ENCODE assay signal across 2 cellular contexts in the genomic region with DNA sequence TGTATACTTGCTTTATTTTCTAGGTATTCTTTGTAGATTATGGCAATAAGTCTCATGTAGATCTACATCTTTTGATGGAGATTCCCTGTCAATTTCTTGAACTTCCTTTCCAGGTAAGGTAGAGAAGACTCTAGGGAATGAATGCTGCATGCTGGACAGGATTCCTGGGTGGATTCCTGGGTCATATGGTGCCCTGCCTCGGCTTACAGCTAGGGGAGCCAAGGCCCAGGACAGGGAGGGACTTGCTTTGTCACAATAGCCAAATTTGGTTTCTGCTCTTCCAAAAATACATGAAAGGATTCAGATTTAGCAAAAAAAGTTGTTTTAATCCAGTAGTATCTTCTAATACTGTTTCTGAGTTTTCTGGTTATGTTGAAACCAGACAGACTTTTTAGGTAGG.
TF ChIP-seq lines count a peak whose summit lies in the region.

No MANE protein-coding gene starts in this region.

TF ChIP-seq in HepG2, 621 proteins besides CTCF, POLR2A, EP300 and RAD21:
- no peak for TF ChIP-seq NFE2L2 (IDR thresholded peaks at IDR 0.05; ENCODE audit: low read length)
- no peak for TF ChIP-seq MIER3 (CRISPR knock-in tag; IDR thresholded peaks at IDR 0.05; ENCODE audit: borderline replicate concordance)
- no peak for TF ChIP-seq ZNF331 (CRISPR knock-in tag; IDR thresholded peaks at IDR 0.05)
- TF ChIP-seq HNRNPK (IDR thresholded peaks at IDR 0.05; ENCODE audit: low read depth, low read length, poor library complexity, severe bottlenecking) = no peak
- no peak for TF ChIP-seq ZNF484 (CRISPR knock-in tag; IDR thresholded peaks at IDR 0.05; ENCODE audit: borderline replicate concordance, low read depth)
- TF ChIP-seq, protein P1, sequence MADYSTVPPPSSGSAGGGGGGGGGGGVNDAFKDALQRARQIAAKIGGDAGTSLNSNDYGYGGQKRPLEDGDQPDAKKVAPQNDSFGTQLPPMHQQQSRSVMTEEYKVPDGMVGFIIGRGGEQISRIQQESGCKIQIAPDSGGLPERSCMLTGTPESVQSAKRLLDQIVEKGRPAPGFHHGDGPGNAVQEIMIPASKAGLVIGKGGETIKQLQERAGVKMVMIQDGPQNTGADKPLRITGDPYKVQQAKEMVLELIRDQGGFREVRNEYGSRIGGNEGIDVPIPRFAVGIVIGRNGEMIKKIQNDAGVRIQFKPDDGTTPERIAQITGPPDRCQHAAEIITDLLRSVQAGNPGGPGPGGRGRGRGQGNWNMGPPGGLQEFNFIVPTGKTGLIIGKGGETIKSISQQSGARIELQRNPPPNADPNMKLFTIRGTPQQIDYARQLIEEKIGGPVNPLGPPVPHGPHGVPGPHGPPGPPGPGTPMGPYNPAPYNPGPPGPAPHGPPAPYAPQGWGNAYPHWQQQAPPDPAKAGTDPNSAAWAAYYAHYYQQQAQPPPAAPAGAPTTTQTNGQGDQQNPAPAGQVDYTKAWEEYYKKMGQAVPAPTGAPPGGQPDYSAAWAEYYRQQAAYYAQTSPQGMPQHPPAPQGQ (CRISPR knock-in tag; IDR thresholded peaks at IDR 0.05; ENCODE audit: borderline replicate concordance) = no peak
- TF ChIP-seq, protein P2, sequence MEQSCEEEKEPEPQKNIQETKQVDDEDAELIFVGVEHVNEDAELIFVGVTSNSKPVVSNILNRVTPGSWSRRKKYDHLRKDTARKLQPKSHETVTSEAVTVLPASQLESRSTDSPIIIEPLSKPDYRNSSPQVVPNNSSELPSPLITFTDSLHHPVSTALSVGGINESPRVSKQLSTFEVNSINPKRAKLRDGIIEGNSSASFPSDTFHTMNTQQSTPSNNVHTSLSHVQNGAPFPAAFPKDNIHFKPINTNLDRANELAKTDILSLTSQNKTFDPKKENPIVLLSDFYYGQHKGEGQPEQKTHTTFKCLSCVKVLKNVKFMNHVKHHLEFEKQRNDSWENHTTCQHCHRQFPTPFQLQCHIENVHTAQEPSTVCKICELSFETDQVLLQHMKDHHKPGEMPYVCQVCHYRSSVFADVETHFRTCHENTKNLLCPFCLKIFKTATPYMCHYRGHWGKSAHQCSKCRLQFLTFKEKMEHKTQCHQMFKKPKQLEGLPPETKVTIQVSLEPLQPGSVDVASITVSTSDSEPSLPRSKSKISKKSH (CRISPR knock-in tag; IDR thresholded peaks at IDR 0.05; ENCODE audit: borderline replicate concordance) = no peak
- TF ChIP-seq, protein P3, sequence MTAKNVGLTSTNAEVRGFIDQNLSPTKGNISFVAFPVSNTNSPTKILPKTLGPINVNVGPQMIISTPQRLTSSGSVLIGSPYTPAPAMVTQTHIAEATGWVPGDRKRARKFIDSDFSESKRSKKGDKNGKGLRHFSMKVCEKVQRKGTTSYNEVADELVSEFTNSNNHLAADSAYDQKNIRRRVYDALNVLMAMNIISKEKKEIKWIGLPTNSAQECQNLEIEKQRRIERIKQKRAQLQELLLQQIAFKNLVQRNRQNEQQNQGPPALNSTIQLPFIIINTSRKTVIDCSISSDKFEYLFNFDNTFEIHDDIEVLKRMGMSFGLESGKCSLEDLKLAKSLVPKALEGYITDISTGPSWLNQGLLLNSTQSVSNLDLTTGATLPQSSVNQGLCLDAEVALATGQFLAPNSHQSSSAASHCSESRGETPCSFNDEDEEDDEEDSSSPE (CRISPR knock-in tag; IDR thresholded peaks at IDR 0.05) = no peak
- TF ChIP-seq SMARCE1 (IDR thresholded peaks at IDR 0.05; ENCODE audit: borderline replicate concordance) = no peak
- no peak for TF ChIP-seq SP5 (CRISPR knock-in tag; IDR thresholded peaks at IDR 0.05; ENCODE audit: borderline replicate concordance, low read depth)
- TF ChIP-seq, protein P4, sequence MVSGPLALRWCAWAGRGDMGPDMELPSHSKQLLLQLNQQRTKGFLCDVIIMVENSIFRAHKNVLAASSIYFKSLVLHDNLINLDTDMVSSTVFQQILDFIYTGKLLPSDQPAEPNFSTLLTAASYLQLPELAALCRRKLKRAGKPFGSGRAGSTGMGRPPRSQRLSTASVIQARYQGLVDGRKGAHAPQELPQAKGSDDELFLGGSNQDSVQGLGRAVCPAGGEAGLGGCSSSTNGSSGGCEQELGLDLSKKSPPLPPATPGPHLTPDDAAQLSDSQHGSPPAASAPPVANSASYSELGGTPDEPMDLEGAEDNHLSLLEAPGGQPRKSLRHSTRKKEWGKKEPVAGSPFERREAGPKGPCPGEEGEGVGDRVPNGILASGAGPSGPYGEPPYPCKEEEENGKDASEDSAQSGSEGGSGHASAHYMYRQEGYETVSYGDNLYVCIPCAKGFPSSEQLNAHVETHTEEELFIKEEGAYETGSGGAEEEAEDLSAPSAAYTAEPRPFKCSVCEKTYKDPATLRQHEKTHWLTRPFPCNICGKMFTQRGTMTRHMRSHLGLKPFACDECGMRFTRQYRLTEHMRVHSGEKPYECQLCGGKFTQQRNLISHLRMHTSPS (CRISPR knock-in tag; IDR thresholded peaks at IDR 0.05; ENCODE audit: low read depth) = no peak
- TF ChIP-seq, protein P5, sequence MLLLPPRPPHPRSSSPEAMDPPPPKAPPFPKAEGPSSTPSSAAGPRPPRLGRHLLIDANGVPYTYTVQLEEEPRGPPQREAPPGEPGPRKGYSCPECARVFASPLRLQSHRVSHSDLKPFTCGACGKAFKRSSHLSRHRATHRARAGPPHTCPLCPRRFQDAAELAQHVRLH (CRISPR knock-in tag; IDR thresholded peaks at IDR 0.05; ENCODE audit: borderline replicate concordance, low read depth) = no peak
- no peak for TF ChIP-seq ZNF839 (CRISPR knock-in tag; IDR thresholded peaks at IDR 0.05; ENCODE audit: borderline replicate concordance)
- no peak for TF ChIP-seq MEIS1 (CRISPR knock-in tag; IDR thresholded peaks at IDR 0.05; ENCODE audit: borderline replicate concordance)
- no peak for TF ChIP-seq FOXM1 (CRISPR knock-in tag; IDR thresholded peaks at IDR 0.05)
- TF ChIP-seq, protein P6, sequence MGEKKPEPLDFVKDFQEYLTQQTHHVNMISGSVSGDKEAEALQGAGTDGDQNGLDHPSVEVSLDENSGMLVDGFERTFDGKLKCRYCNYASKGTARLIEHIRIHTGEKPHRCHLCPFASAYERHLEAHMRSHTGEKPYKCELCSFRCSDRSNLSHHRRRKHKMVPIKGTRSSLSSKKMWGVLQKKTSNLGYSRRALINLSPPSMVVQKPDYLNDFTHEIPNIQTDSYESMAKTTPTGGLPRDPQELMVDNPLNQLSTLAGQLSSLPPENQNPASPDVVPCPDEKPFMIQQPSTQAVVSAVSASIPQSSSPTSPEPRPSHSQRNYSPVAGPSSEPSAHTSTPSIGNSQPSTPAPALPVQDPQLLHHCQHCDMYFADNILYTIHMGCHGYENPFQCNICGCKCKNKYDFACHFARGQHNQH (CRISPR knock-in tag; IDR thresholded peaks at IDR 0.05) = no peak
- TF ChIP-seq TAF15 (IDR thresholded peaks at IDR 0.05; ENCODE audit: low read depth, low read length, poor library complexity, severe bottlenecking) = no peak
- no peak for TF ChIP-seq NBN (conservative IDR thresholded peaks at IDR 0.05)
- TF ChIP-seq SIX4 (CRISPR knock-in tag; IDR thresholded peaks at IDR 0.05) = no peak
- no peak for TF ChIP-seq HNRNPH1 (optimal IDR thresholded peaks at IDR 0.05; ENCODE audit: low read depth, low read length)

TF ChIP-seq in H1, 55 proteins besides CTCF, POLR2A, EP300 and RAD21:
- TF ChIP-seq TBP (IDR thresholded peaks at IDR 0.05; ENCODE audit: low read depth, low read length) (no peak), TEAD4 (IDR thresholded peaks at IDR 0.05; ENCODE audit: low read depth, low read length) (0 out of 2 replicates have a peak, but pooled peaks have one; percentile 6)
- TF ChIP-seq, protein P7, sequence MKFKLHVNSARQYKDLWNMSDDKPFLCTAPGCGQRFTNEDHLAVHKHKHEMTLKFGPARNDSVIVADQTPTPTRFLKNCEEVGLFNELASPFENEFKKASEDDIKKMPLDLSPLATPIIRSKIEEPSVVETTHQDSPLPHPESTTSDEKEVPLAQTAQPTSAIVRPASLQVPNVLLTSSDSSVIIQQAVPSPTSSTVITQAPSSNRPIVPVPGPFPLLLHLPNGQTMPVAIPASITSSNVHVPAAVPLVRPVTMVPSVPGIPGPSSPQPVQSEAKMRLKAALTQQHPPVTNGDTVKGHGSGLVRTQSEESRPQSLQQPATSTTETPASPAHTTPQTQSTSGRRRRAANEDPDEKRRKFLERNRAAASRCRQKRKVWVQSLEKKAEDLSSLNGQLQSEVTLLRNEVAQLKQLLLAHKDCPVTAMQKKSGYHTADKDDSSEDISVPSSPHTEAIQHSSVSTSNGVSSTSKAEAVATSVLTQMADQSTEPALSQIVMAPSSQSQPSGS (IDR thresholded peaks at IDR 0.05; ENCODE audit: low read length) = no peak
